8 cellular contexts compared by ENCODE assay signal in genomic region chr2:213152888-213153287, GRCh38. TPM values are rescaled to one million over a fixed set of nuclear protein-coding genes. Genes with fewer than 3 reads are reported as not detected.
DNase-seq lines count a peak whose midpoint lies in the region; ATAC-seq, FAIRE-seq and TF ChIP-seq lines count a peak whose summit lies in the region.

No MANE protein-coding gene starts in this region.

- no peak for TF ChIP-seq RAD21 in neural cell (conservative IDR thresholded peaks at IDR 0.05)

- H3K9me2 ChIP-seq in Loucy (replicated peaks; ENCODE audit: low read depth, low read length) (no peaks in the 10 kb centered on the region), neural cell (ENCODE audit: insufficient read depth, low read length) (no peaks in the 10 kb centered on the region)

- H2AFZ ChIP-seq in Loucy (ENCODE audit: low read length) = no peak overlapping the region
- H2AFZ ChIP-seq in neural cell (ENCODE audit: low read depth, low read length) = no peak overlapping the region

- H3K79me2 ChIP-seq in Loucy (ENCODE audit: insufficient read depth, low read length) = peaks cover 73% of the 10 kb centered on the region
- peaks cover 3% of the 10 kb centered on the region for H3K79me2 ChIP-seq in neural cell (replicated peaks; ENCODE audit: insufficient read depth, low read length)

- H3K9ac ChIP-seq in Loucy (ENCODE audit: low read depth, low read length, poor library complexity, severe bottlenecking) (peak overlapping the region; percentile 88), neural cell (ENCODE audit: low read length) (no peak overlapping the region)

- H3K27ac ChIP-seq in ectodermal cell (ENCODE audit: insufficient read depth, low read depth, low read length, poor library complexity, severe bottlenecking) = no peak overlapping the region
- H3K27ac ChIP-seq in neural cell (ENCODE audit: low read length) = no peak overlapping the region
- H3K27ac ChIP-seq in small intestine (ENCODE audit: low read depth in 1 of 2, low read length in 1 of 2) = no peak overlapping the region

- H3F3A ChIP-seq in Loucy (ENCODE audit: low read depth) = peaks cover 7% of the 10 kb centered on the region
- H3F3A ChIP-seq in neural cell (ENCODE audit: insufficient read depth, low read length, poor library complexity, severe bottlenecking) = peaks cover 2% of the 10 kb centered on the region

- ATAC-seq in GM21390 (IDR thresholded peaks at IDR 0.05; ENCODE audit: unreplicated experiment) = no peak

- TF ChIP-seq EP300 in neural cell (conservative IDR thresholded peaks at IDR 0.05; ENCODE audit: poor library complexity, severe bottlenecking) = no peak

- peak overlapping the region; percentile 72 for H3K4me3 ChIP-seq in AG10803 (ENCODE audit: low read length)
- peak overlapping the region; percentile 86 for H3K4me3 ChIP-seq in Loucy (ENCODE audit: low read length, poor library complexity, severe bottlenecking)
- H3K4me3 ChIP-seq in ectodermal cell (ENCODE audit: insufficient read depth, low read depth, low read length) = peak overlapping the region; percentile 79
- peak overlapping the region; percentile 85 for H3K4me3 ChIP-seq in neural cell (ENCODE audit: low read length)
- H3K4me3 ChIP-seq in small intestine (ENCODE audit: low read depth in 1 of 2, low read length in 2 of 2) = no peak overlapping the region

- peak overlapping the region; percentile 90 for H3K4me2 ChIP-seq in Loucy (ENCODE audit: low read depth, low read length, poor library complexity, severe bottlenecking)
- H3K4me2 ChIP-seq in neural cell (ENCODE audit: low read length) = no peak overlapping the region

- H3K36me3 ChIP-seq in Loucy (ENCODE audit: insufficient read depth, low read length) (no peaks in the 10 kb centered on the region), ectodermal cell (ENCODE audit: control insufficient read depth, insufficient read depth, low read length) (no peaks in the 10 kb centered on the region), neural cell (ENCODE audit: insufficient read depth, low read length) (no peaks in the 10 kb centered on the region), small intestine (ENCODE audit: control insufficient read depth in 2 of 2, insufficient read depth in 2 of 2, low read length in 2 of 2) (no peaks in the 10 kb centered on the region)

- no peaks in the 10 kb centered on the region for H3K27me3 ChIP-seq in Loucy (ENCODE audit: insufficient read depth, low read length, poor library complexity, severe bottlenecking)
- no peaks in the 10 kb centered on the region for H3K27me3 ChIP-seq in ectodermal cell (ENCODE audit: control insufficient read depth, insufficient read depth, low read length, poor library complexity, severe bottlenecking)
- no peaks in the 10 kb centered on the region for H3K27me3 ChIP-seq in neural cell (ENCODE audit: insufficient read depth, low read depth, low read length)
- H3K27me3 ChIP-seq in small intestine (ENCODE audit: control insufficient read depth in 2 of 2, insufficient read depth in 2 of 2, low read length in 2 of 2) = no peaks in the 10 kb centered on the region

- peaks cover 63% of the 10 kb centered on the region for H3K4me1 ChIP-seq in Loucy (ENCODE audit: insufficient read depth, low read length, poor library complexity, severe bottlenecking)
- H3K4me1 ChIP-seq in ectodermal cell (ENCODE audit: control insufficient read depth, insufficient read depth, low read length) = peaks cover 10% of the 10 kb centered on the region
- no peaks in the 10 kb centered on the region for H3K4me1 ChIP-seq in small intestine (ENCODE audit: control insufficient read depth in 2 of 2, insufficient read depth in 1 of 2, low read depth in 1 of 2, low read length in 1 of 2)

- H4K20me1 ChIP-seq in Loucy (ENCODE audit: insufficient read depth, low read length, poor library complexity, severe bottlenecking) = no peaks in the 10 kb centered on the region
- H4K20me1 ChIP-seq in neural cell (ENCODE audit: insufficient read depth) = no peaks in the 10 kb centered on the region

- DNase-seq in AG10803 (ENCODE audit: low read depth) (no peak), NCI-H1694 treated with DMSO at 0.1 percent for 48 hours (lab: John Stamatoyannopoulos, UW) (no peak), RKO (ENCODE audit: low spot score) (no peak), small intestine (no peak)

- TF ChIP-seq CTCF in AG10803 (conservative IDR thresholded peaks at IDR 0.05; ENCODE audit: low read length) (no peak), Loucy (conservative IDR thresholded peaks at IDR 0.05; ENCODE audit: low read length) (no peak), neural cell (IDR thresholded peaks at IDR 0.05; ENCODE audit: poor library complexity, severe bottlenecking) (no peak)

- FAIRE-seq in small intestine (lab: Jason Lieb, UNC) = no peak

- H3K9me3 ChIP-seq in Loucy (ENCODE audit: insufficient read depth, low read depth, low read length) = no peaks in the 10 kb centered on the region
- no peaks in the 10 kb centered on the region for H3K9me3 ChIP-seq in ectodermal cell (ENCODE audit: control insufficient read depth, low read length)
- H3K9me3 ChIP-seq in neural cell (ENCODE audit: low read length) = no peaks in the 10 kb centered on the region
- no peaks in the 10 kb centered on the region for H3K9me3 ChIP-seq in small intestine (ENCODE audit: control insufficient read depth, low read depth)

- 86 to 94% methylated on average over 5 to 6 of the region's 6 CpGs for whole genome bisulfite sequencing in ectodermal cell, 2 experiments
- WGBS in small intestine, 3 donors = 29 to 49% (median 36%) methylated on average over 6 of the region's 6 CpGs

TF ChIP-seq in neural cell, 6 proteins besides CTCF, POLR2A, EP300 and RAD21:
- TF ChIP-seq REST (IDR thresholded peaks at IDR 0.05; ENCODE audit: borderline replicate concordance) = no peak
- no peak for TF ChIP-seq POLR2AphosphoS5 (IDR thresholded peaks at IDR 0.05)
- no peak for TF ChIP-seq EZH2 (IDR thresholded peaks at IDR 0.05; ENCODE audit: borderline replicate concordance, insufficient read depth, low read length, poor library complexity, severe bottlenecking)
- TF ChIP-seq SMC3 (conservative IDR thresholded peaks at IDR 0.05; ENCODE audit: poor library complexity) = no peak
- no peak for TF ChIP-seq TAF1 (IDR thresholded peaks at IDR 0.05; ENCODE audit: low read depth)
- no peak for TF ChIP-seq MXI1 (conservative IDR thresholded peaks at IDR 0.05; ENCODE audit: poor library complexity, severe bottlenecking)

RNA-seq across cellular contexts. Expression of gene IKZF2, which starts 1.5 kb away (rescaled TPM):
- polyA plus RNA-seq in ectodermal cell (2013, experiment 1 of 4) = 14.2 TPM
- 12.7 TPM for polyA plus RNA-seq in ectodermal cell (2013, experiment 2 of 4)
- polyA plus RNA-seq in ectodermal cell (2013, experiment 3 of 4) = 10.2 TPM
- 11.4 TPM for polyA plus RNA-seq in ectodermal cell (2013, experiment 4 of 4)
- polyA plus RNA-seq in neural cell = 5.6 and 5.9 TPM in 2 replicates
- 34.3 and 39.1 TPM in 2 replicates for polyA minus RNA-seq in neural cell
- polyA plus RNA-seq in small intestine = under 1 TPM; under 0.01 to 0.43 (median under 0.01) TPM

Comparison
In these comparisons a context has a peak if more than half of its experiments do, and no peak if none do; other contexts are left out.
1. H3K4me3 ChIP-seq: peak in AG10803 (single experiment), Loucy (single experiment), ectodermal cell (single experiment) and neural cell (single experiment); none in small intestine (0 of 2).